ENCODE assay signal across 12 cellular contexts in genomic region chr1:179447489-179447888, GRCh38.
A peak's percentile ranks its signal among the peaks of the same experiment; 100 is the strongest.
DNase-seq lines count a peak whose midpoint lies in the region; ATAC-seq, FAIRE-seq and TF ChIP-seq lines count a peak whose summit lies in the region.
"Had no signal": no experiment of that assay in that cellular context is flagged by ENCODE, and none has a peak within 500 bp of the region (broad histone marks: within the 10 kb centered on the region; RNA-seq: fewer than 3 reads in every experiment).

No MANE protein-coding gene starts in this region.

- no peak overlapping the region for H3K4me3 ChIP-seq in LNCaP clone FGC (ENCODE audit: low read depth, low read length)
- H3K4me3 ChIP-seq in K562: no peak overlapping the region
- H3K4me3 ChIP-seq in retinal pigment epithelial cell (ENCODE audit: low read length): no peak overlapping the region

- no peaks in the 10 kb centered on the region for H3K36me3 ChIP-seq in K562 (ENCODE audit: control insufficient read depth, insufficient read depth, low read length)

- peak overlapping the region; percentile 58; the same call in 1 of the 3 replicates for H3K27ac ChIP-seq in K562 (ENCODE audit: extremely low read depth, low read depth, low read length)

- intact Hi-C loops in K562 (cut with micrococcal nuclease) (loop anchor here (5.0 kb wide), 1 partner anchor 195 kb away; no protein-coding TSS in a partner anchor), Right ventricle myocardium superior (cut with DNase I) (no loop called here)

- CTCF ChIA-PET in K562 (lab: Yijun Ruan, JAX; ENCODE audit: low intra/inter-chr PET ratio): no interaction called here

- TF ChIP-seq POLR2A in K562 (conservative IDR thresholded peaks at IDR 0.05): no peak

- peak overlapping the region; percentile 69 for H2AFZ ChIP-seq in K562 (ENCODE audit: low read depth, low read length)

- H3K79me2 ChIP-seq in K562 (ENCODE audit: control insufficient read depth, insufficient read depth, low read length): no peaks in the 10 kb centered on the region

- no peaks in the 10 kb centered on the region for H3K9me1 ChIP-seq in K562 (ENCODE audit: control insufficient read depth, insufficient read depth, low read length)

- POLR2A ChIA-PET in K562 (lab: Yijun Ruan, JAX): interaction anchor here (0.5 to 1.9 kb wide), 4 partner anchors 8 to 231 kb away, joined by 3 to 11 read pairs (median 6); no protein-coding TSS in a partner anchor

- peak; percentile 15 for DNase-seq in SKM-1 treated with dmso at 0.1 percent for 144 hours (lab: John Stamatoyannopoulos, UW; ENCODE audit: unreplicated experiment)
- DNase-seq in SKM-1 (lab: John Stamatoyannopoulos, UW; ENCODE audit: unreplicated experiment): no peak
- DNase-seq in LNCaP clone FGC (ENCODE audit: low read depth): peak; percentile 17
- peak; percentile 18 to 59 (median 23) for DNase-seq in K562 (ENCODE audit: extremely low read depth in 1 of 4, low spot score in 3 of 4)
- DNase-seq in retinal pigment epithelial cell (ENCODE audit: low read depth): no peak
- no peak for DNase-seq in Right ventricle myocardium superior
- DNase-seq: HCEC 1CT; NCI-H2081; posterior cingulate gyrus; stimulated activated naive CD4-positive, alpha-beta T cell treated with Interleukin-2 at 50 U/mL for 16 hours had no signal

- TF ChIP-seq RAD21 in K562 (CRISPR knock-in tag; conservative IDR thresholded peaks at IDR 0.05 in 1 of 2, IDR thresholded peaks at IDR 0.05 in 1 of 2): peak in 1 of 2 experiments; percentile 39; a peak in 1 of 4 replicates

- peak; percentile 75 for FAIRE-seq in K562 (lab: Jason Lieb, UNC)

- no peak overlapping the region for H3K9ac ChIP-seq in K562 (ENCODE audit: insufficient read depth in 1 of 2, low read depth in 2 of 2, low read length in 2 of 2)

- in situ Hi-C loops in K562 (cut with MboI): no loop called here

- H3K9me3 ChIP-seq in K562 (replicated peaks; ENCODE audit: control insufficient read depth, insufficient read depth, low read depth, low read length): no peaks in the 10 kb centered on the region

- H3K27me3 ChIP-seq in K562 (ENCODE audit: control insufficient read depth in 2 of 2, insufficient read depth in 2 of 2, low read length in 2 of 2): peaks cover 3 to 5% of the 10 kb centered on the region in 2 experiments; a peak in 3 of 5 replicates

- peaks cover 10 to 11% of the 10 kb centered on the region in 2 experiments; a peak in 3 of 5 replicates for H3K4me1 ChIP-seq in K562 (replicated peaks in 1 of 2; ENCODE audit: control insufficient read depth in 2 of 2, insufficient read depth in 2 of 2, low read length in 2 of 2)

- TF ChIP-seq EP300 in K562 (IDR thresholded peaks at IDR 0.05; ENCODE audit: low read length): no peak

- H3K4me2 ChIP-seq in K562 (ENCODE audit: insufficient read depth, low read length): 0 out of 2 replicates have a peak overlapping the region, but pooled peaks have one; percentile 17

- no peaks in the 10 kb centered on the region for H4K20me1 ChIP-seq in K562 (replicated peaks; ENCODE audit: control insufficient read depth, insufficient read depth, low read length)

- no TSS peak for BruUV-seq in K562 (replicated peaks; lab: Mats Ljungman, UMichigan)

- ATAC-seq in K562 (peak; percentile 71), GM21619 (IDR thresholded peaks at IDR 0.05; ENCODE audit: unreplicated experiment) (no peak), Right ventricle myocardium superior (ENCODE audit: poor library complexity) (no peak), HG03460 (IDR thresholded peaks at IDR 0.05; ENCODE audit: unreplicated experiment) (no peak)

- TF ChIP-seq CTCF in LNCaP clone FGC (IDR thresholded peaks at IDR 0.05; ENCODE audit: control insufficient read depth, extremely low read depth, insufficient read depth) (peak; percentile 46), K562 (IDR thresholded peaks at IDR 0.05 in 2 of 3, conservative IDR thresholded peaks at IDR 0.05 in 1 of 3; ENCODE audit: insufficient read depth in 2 of 3, low read depth in 1 of 3, low read length in 3 of 3) (peak; percentile 33 to 57 (median 45); a peak in 4 of 6 replicates), retinal pigment epithelial cell (conservative IDR thresholded peaks at IDR 0.05; ENCODE audit: low read depth, low read length) (peak; percentile 43)

- WGBS in K562 (ENCODE audit: insufficient coverage, low coverage, missing lambda C conversion rate): 26% methylated on average over 3 of the region's 3 CpGs

TF ChIP-seq in K562, 482 proteins besides CTCF, POLR2A, EP300 and RAD21:
- TF ChIP-seq ZKSCAN1 (IDR thresholded peaks at IDR 0.05; ENCODE audit: low read depth, low read length) (no peak), ZNF347 (CRISPR knock-in tag; IDR thresholded peaks at IDR 0.05; ENCODE audit: low read depth) (no peak)
- TF ChIP-seq, protein P1, sequence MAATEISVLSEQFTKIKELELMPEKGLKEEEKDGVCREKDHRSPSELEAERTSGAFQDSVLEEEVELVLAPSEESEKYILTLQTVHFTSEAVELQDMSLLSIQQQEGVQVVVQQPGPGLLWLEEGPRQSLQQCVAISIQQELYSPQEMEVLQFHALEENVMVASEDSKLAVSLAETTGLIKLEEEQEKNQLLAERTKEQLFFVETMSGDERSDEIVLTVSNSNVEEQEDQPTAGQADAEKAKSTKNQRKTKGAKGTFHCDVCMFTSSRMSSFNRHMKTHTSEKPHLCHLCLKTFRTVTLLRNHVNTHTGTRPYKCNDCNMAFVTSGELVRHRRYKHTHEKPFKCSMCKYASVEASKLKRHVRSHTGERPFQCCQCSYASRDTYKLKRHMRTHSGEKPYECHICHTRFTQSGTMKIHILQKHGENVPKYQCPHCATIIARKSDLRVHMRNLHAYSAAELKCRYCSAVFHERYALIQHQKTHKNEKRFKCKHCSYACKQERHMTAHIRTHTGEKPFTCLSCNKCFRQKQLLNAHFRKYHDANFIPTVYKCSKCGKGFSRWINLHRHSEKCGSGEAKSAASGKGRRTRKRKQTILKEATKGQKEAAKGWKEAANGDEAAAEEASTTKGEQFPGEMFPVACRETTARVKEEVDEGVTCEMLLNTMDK (IDR thresholded peaks at IDR 0.05; ENCODE audit: borderline replicate concordance, insufficient read depth, low read depth, low read length, poor library complexity, severe bottlenecking): peak; percentile 12

Comparison
In these comparisons a context has a peak if more than half of its experiments do, and no peak if none do; other contexts are left out.
1. DNase-seq: peak in SKM-1 treated with dmso at 0.1 percent for 144 hours (single experiment), LNCaP clone FGC (single experiment) and K562 (4 of 4); none in SKM-1 (single experiment), retinal pigment epithelial cell (single experiment) and Right ventricle myocardium superior (single experiment).
2. Peak in every context shown above with its lines, with median percentiles within 50 percentile points of each other: CTCF ChIP-seq.